Comparison of ENCODE assay signal across 22 cellular contexts in genomic region chr14:104163541-104163940, GRCh38. TPM values are rescaled to one million over a fixed set of nuclear protein-coding genes. Genes with fewer than 3 reads are reported as not detected.
"Had no signal": no experiment of that assay in that cellular context is flagged by ENCODE, and none has a peak within 500 bp of the region (broad histone marks: within the 10 kb centered on the region; RNA-seq: fewer than 3 reads in every experiment).

No MANE protein-coding gene starts in this region.

- H3K27me3 ChIP-seq: colonic mucosa, esophagus squamous epithelium, heart right ventricle, left lung had no signal

- DNase-seq: colonic mucosa; cortex of kidney; effector CD8-positive, alpha-beta T cell; effector memory CD8-positive, alpha-beta T cell; endodermal cell; esophagus squamous epithelium; foreskin fibroblast; foreskin melanocyte; gastrocnemius medialis; glutamatergic neuron; head of caudate nucleus; heart right ventricle; hippocampal formation; left cardiac atrium; left lung; left ventricle myocardium superior; lower lobe of right lung; mesenchymal stem cell; mucosa of descending colon had no signal

- H3K4me3 ChIP-seq: colonic mucosa, esophagus squamous epithelium, gastrocnemius medialis, heart right ventricle, left lung, lower lobe of right lung, mucosa of descending colon had no signal

- H3K27ac ChIP-seq: colonic mucosa, epithelial cell of prostate, esophagus squamous epithelium, gastrocnemius medialis, heart right ventricle, left lung, lower lobe of right lung had no signal

- H3K9me3 ChIP-seq: colonic mucosa, esophagus squamous epithelium, gastrocnemius medialis, heart right ventricle, left lung, lower lobe of right lung, mucosa of descending colon had no signal

- H3K36me3 ChIP-seq: colonic mucosa, esophagus squamous epithelium, gastrocnemius medialis, left lung, lower lobe of right lung had no signal

- ATAC-seq: effector memory CD8-positive, alpha-beta T cell; esophagus mucosa; gastrocnemius medialis; heart right ventricle; left cardiac atrium; left lung; left ventricle myocardium superior; lower lobe of right lung; mucosa of descending colon had no signal

- H3K4me1 ChIP-seq: colonic mucosa, esophagus squamous epithelium, gastrocnemius medialis, left lung, lower lobe of right lung had no signal

RNA-seq across cellular contexts. Expression of gene KIF26A, which starts 25.2 kb away (rescaled TPM):
- total RNA-seq: myocyte had no signal
